23 cellular contexts compared by ENCODE assay signal in the genomic region with DNA sequence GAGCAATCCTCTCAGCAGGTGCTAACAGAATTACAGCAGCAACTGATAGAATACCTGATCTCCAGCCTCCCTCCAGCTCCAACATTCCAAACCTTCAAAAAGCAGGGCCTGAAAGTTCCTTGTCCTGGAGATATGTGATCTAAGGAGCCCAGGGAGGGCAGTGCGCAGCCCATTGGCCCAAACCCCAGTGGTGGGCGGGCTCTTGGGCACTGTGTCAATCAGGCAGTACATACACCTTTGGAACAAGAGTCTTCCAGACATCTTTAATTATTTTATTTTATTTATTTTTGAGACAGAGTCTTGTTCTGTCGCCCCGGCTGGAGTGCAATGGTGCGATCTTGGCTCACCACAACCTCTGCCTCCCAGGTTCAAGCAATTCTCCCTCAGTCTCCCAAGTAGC. TPM values are rescaled to one million over a fixed set of nuclear protein-coding genes. Genes with fewer than 3 reads are reported as not detected.
DNase-seq lines count a peak whose midpoint lies in the region; ATAC-seq, FAIRE-seq and TF ChIP-seq lines count a peak whose summit lies in the region.
"Had no signal": no experiment of that assay in that cellular context is flagged by ENCODE, and none has a peak within 500 bp of the region (broad histone marks: within the 10 kb centered on the region; RNA-seq: fewer than 3 reads in every experiment).

No MANE protein-coding gene starts in this region.

- H3K4me1 ChIP-seq in K562 (replicated peaks in 1 of 2; ENCODE audit: control insufficient read depth in 2 of 2, insufficient read depth in 2 of 2, low read length in 2 of 2) (peaks cover 0 to 10% of the 10 kb centered on the region in 2 experiments; a peak in 2 of 5 replicates), tibial artery (no peaks in the 10 kb centered on the region)
- H3K4me1 ChIP-seq: parathyroid adenoma, upper lobe of left lung had no signal

- no peak overlapping the region for H3K4me2 ChIP-seq in K562 (ENCODE audit: insufficient read depth, low read length)
- H3K4me2 ChIP-seq: hepatocyte, smooth muscle cell had no signal

- peaks cover 11 to 45% of the 10 kb centered on the region in 2 donors for H3K4me1 Mint-ChIP-seq in stimulated activated naive B cell treated with anti-CD40 and anti-IgM and Interleukin-4, amounts not matched to agents 10 μg/mL and 1 μg/mL and 100 μg/mL, for 72 hours
- H3K4me1 Mint-ChIP-seq: central memory CD8-positive, alpha-beta T cell had no signal

- peak overlapping the region; percentile 85 for H3K27ac Mint-ChIP-seq in stimulated activated naive B cell treated with anti-CD40 and anti-IgM and Interleukin-4, amounts not matched to agents 10 μg/mL and 1 μg/mL and 100 μg/mL, for 72 hours
- H3K27ac Mint-ChIP-seq: effector memory CD8-positive, alpha-beta T cell had no signal

- 43% methylated on average over 5 of the region's 5 CpGs for WGBS in K562 (ENCODE audit: insufficient coverage, low coverage, missing lambda C conversion rate)

- in situ Hi-C loops in K562 (cut with MboI): no loop called here

- POLR2A ChIA-PET in K562 (lab: Yijun Ruan, JAX): no interaction called here

- FAIRE-seq in K562 (lab: Jason Lieb, UNC): no peak

- H2AFZ ChIP-seq in K562 (ENCODE audit: low read depth, low read length): no peak overlapping the region
- H2AFZ ChIP-seq: hepatocyte, parathyroid adenoma had no signal

- H3K27me3 ChIP-seq in K562 (ENCODE audit: control insufficient read depth in 2 of 2, insufficient read depth in 2 of 2, low read length in 2 of 2): peaks cover 0 to 33% of the 10 kb centered on the region in 2 experiments; a peak in 4 of 5 replicates
- H3K27me3 ChIP-seq in tibial artery: no peaks in the 10 kb centered on the region
- H3K27me3 ChIP-seq: hepatocyte, upper lobe of left lung had no signal

- H3K9me3 Mint-ChIP-seq in stimulated activated naive B cell treated with anti-CD40 and anti-IgM and Interleukin-4, amounts not matched to agents 10 μg/mL and 1 μg/mL and 100 μg/mL, for 72 hours: no peaks in the 10 kb centered on the region
- H3K9me3 Mint-ChIP-seq: central memory CD8-positive, alpha-beta T cell; effector memory CD8-positive, alpha-beta T cell had no signal

- no peaks in the 10 kb centered on the region for H3K79me2 ChIP-seq in K562 (ENCODE audit: control insufficient read depth, insufficient read depth, low read length)
- H3K79me2 ChIP-seq: hepatocyte, parathyroid adenoma had no signal

- no peak overlapping the region for H3K4me3 ChIP-seq in K562
- H3K4me3 ChIP-seq in tibial artery: no peak overlapping the region
- H3K4me3 ChIP-seq: hepatocyte, smooth muscle cell, upper lobe of left lung had no signal

- CTCF ChIA-PET in K562 (lab: Yijun Ruan, JAX; ENCODE audit: low intra/inter-chr PET ratio): no interaction called here

- H3K27ac ChIP-seq in K562 (ENCODE audit: extremely low read depth, low read depth, low read length) (no peak overlapping the region), tibial artery (no peak overlapping the region)
- H3K27ac ChIP-seq: C4-2B, hepatocyte, parathyroid adenoma, upper lobe of left lung had no signal

- intact Hi-C loops in K562 (cut with micrococcal nuclease): no loop called here
- intact Hi-C loops in tibial artery (cut with DNase I; ENCODE audit: low total_unique reads): no loop called here

- no peak for TF ChIP-seq EP300 in K562 (IDR thresholded peaks at IDR 0.05; ENCODE audit: low read length)

- BruUV-seq in K562 (replicated peaks; lab: Mats Ljungman, UMichigan): no TSS peak

- peak in 3 of 4 experiments; percentile 57 to 62 (median 58) for DNase-seq in K562 (ENCODE audit: extremely low read depth in 1 of 4, low spot score in 3 of 4)
- DNase-seq in stimulated activated naive B cell treated with anti-CD40 and anti-IgM and Interleukin-4, amounts not matched to agents 10 μg/mL and 1 μg/mL and 100 μg/mL, for 72 hours: no peak
- DNase-seq in middle frontal gyrus (ENCODE audit: extremely low spot score, low spot score): no peak
- DNase-seq in HuH-7 (ENCODE audit: low spot score): no peak
- DNase-seq in tibial artery: no peak
- DNase-seq: activated gamma-delta T cell; amygdala; DMS53; effector memory CD8-positive, alpha-beta T cell; H7; NCI-H2081; NCI-H526 treated with DMSO at 0.1 percent for 48 hours had no signal

- TF ChIP-seq RAD21 in K562 (CRISPR knock-in tag; conservative IDR thresholded peaks at IDR 0.05 in 1 of 2, IDR thresholded peaks at IDR 0.05 in 1 of 2): no peak

- H3K9me3 ChIP-seq in K562 (replicated peaks; ENCODE audit: control insufficient read depth, insufficient read depth, low read depth, low read length) (no peaks in the 10 kb centered on the region), tibial artery (no peaks in the 10 kb centered on the region)
- H3K9me3 ChIP-seq: upper lobe of left lung had no signal

- H3K36me3 ChIP-seq in K562 (ENCODE audit: control insufficient read depth, insufficient read depth, low read length): no peaks in the 10 kb centered on the region
- no peaks in the 10 kb centered on the region for H3K36me3 ChIP-seq in tibial artery
- H3K36me3 ChIP-seq: upper lobe of left lung had no signal

- no peaks in the 10 kb centered on the region for H4K20me1 ChIP-seq in K562 (replicated peaks; ENCODE audit: control insufficient read depth, insufficient read depth, low read length)

- no peak overlapping the region for H3K9ac ChIP-seq in K562 (ENCODE audit: insufficient read depth in 1 of 2, low read depth in 2 of 2, low read length in 2 of 2)
- H3K9ac ChIP-seq: parathyroid adenoma had no signal

- ATAC-seq in GM21360 (IDR thresholded peaks at IDR 0.05; ENCODE audit: unreplicated experiment) (peak; percentile 15), HG03565 (IDR thresholded peaks at IDR 0.05; ENCODE audit: unreplicated experiment) (peak; percentile 6), K562 (peak; percentile 77), GM18520 (IDR thresholded peaks at IDR 0.05; ENCODE audit: unreplicated experiment) (no peak)
- ATAC-seq in stimulated activated naive B cell treated with anti-CD40 and anti-IgM and Interleukin-4, amounts not matched to agents 10 μg/mL and 1 μg/mL and 100 μg/mL, for 72 hours (replicated peaks): peak; percentile 48 to 55
- ATAC-seq: effector memory CD8-positive, alpha-beta T cell had no signal

- TF ChIP-seq CTCF in K562 (IDR thresholded peaks at IDR 0.05 in 2 of 3, conservative IDR thresholded peaks at IDR 0.05 in 1 of 3; ENCODE audit: insufficient read depth in 2 of 3, low read depth in 1 of 3, low read length in 3 of 3): no peak
- no peak for TF ChIP-seq CTCF in tibial artery (IDR thresholded peaks at IDR 0.05)

- H3K36me3 Mint-ChIP-seq in stimulated activated naive B cell treated with anti-CD40 and anti-IgM and Interleukin-4, amounts not matched to agents 10 μg/mL and 1 μg/mL and 100 μg/mL, for 72 hours: peaks cover 3 to 10% of the 10 kb centered on the region in 2 donors

- no peaks in the 10 kb centered on the region for H3K9me1 ChIP-seq in K562 (ENCODE audit: control insufficient read depth, insufficient read depth, low read length)

- no peak for TF ChIP-seq POLR2A in K562 (conservative IDR thresholded peaks at IDR 0.05)

- no peaks in the 10 kb centered on the region for H3K27me3 Mint-ChIP-seq in stimulated activated naive B cell treated with anti-CD40 and anti-IgM and Interleukin-4, amounts not matched to agents 10 μg/mL and 1 μg/mL and 100 μg/mL, for 72 hours
- H3K27me3 Mint-ChIP-seq: central memory CD8-positive, alpha-beta T cell; effector memory CD8-positive, alpha-beta T cell had no signal

- H3K4me3 Mint-ChIP-seq in stimulated activated naive B cell treated with anti-CD40 and anti-IgM and Interleukin-4, amounts not matched to agents 10 μg/mL and 1 μg/mL and 100 μg/mL, for 72 hours: peak overlapping the region in 1 of 2 donors; percentile 10
- H3K4me3 Mint-ChIP-seq: central memory CD8-positive, alpha-beta T cell; effector memory CD8-positive, alpha-beta T cell had no signal

RNA-seq across cellular contexts. Expression of a gene that starts 24.2 kb away (rescaled TPM):
- total RNA-seq in K562 (2011; cell fraction: chromatin; rRNA removed; ENCODE audit: low replicate concordance): not detected in 2 replicates
- not detected in 2 replicates for total RNA-seq in K562 (2011; cell fraction: nucleolus; rRNA removed)
- total RNA-seq in K562 (2011; cell fraction: nucleoplasm; rRNA removed): not detected in 2 replicates
- total RNA-seq in K562 (2014; rRNA removed) (not detected in 2 replicates), K562 (2014; rRNA removed; fragmentation: Illumina TruSeq; extraction: Trizol) (not detected in 2 replicates), K562 (2015; rRNA removed; fragmentation: Illumina TruSeq; extraction: Trizol) (not detected in 2 replicates), K562 (2021) (not detected in 2 replicates)
- polyA plus RNA-seq in K562 (2011; rRNA removed) (not detected in 2 replicates), K562 (2014; fragmentation: Illumina TruSeq; extraction: Trizol) (not detected in 2 replicates), K562 (2014; fragmentation: Nextera tagmentation; extraction: Ambion mirVana) (not detected), K562 (2014; rRNA removed) (not detected in 2 replicates)
- polyA plus RNA-seq in K562 (2011; cell fraction: cytosol; rRNA removed): not detected in 2 replicates
- polyA plus RNA-seq in K562 (2011; cell fraction: nucleus; rRNA removed): 0.04 TPM in 1 of 2 replicates, not detected in the other
- 0.01 TPM in 1 of 2 replicates, not detected in the other for polyA plus RNA-seq in K562 (2012)
- polyA minus RNA-seq in K562 (2011; rRNA and poly(A)+ RNA removed): not detected in 2 replicates
- 0.95 and 1.3 TPM in 2 replicates for polyA minus RNA-seq in K562 (2011; cell fraction: cytosol; rRNA and poly(A)+ RNA removed)
- 0.13 TPM in 1 of 2 replicates, not detected in the other for polyA minus RNA-seq in K562 (2011; cell fraction: nucleus; rRNA and poly(A)+ RNA removed)
- total RNA-seq: activated CD8-positive, alpha-beta memory T cell treated with anti-CD3 and anti-CD28 coated beads for 36 hours; H7; hepatocyte; smooth muscle cell; T-helper 1 cell treated with Interleukin-12 subunit alpha and Interleukin-12 subunit beta and Interleukin-4 antibody, amounts not matched to agents 30 ng/mL and 1 ng/mL, for 36 hours had no signal
- polyA plus RNA-seq: hepatocyte, smooth muscle cell had no signal

RNA-seq across cellular contexts. Expression of a gene that starts 42.7 kb away (rescaled TPM):
- total RNA-seq in K562 (2011; cell fraction: chromatin; rRNA removed; ENCODE audit: low replicate concordance): 163 and 256 TPM in 2 replicates
- total RNA-seq in K562 (2011; cell fraction: nucleolus; rRNA removed): 127 and 147 TPM in 2 replicates
- 170 and 203 TPM in 2 replicates for total RNA-seq in K562 (2011; cell fraction: nucleoplasm; rRNA removed)
- 25.8 and 26.8 TPM in 2 replicates for total RNA-seq in K562 (2014; rRNA removed)
- total RNA-seq in K562 (2014; rRNA removed; fragmentation: Illumina TruSeq; extraction: Trizol): 49.3 and 65.4 TPM in 2 replicates
- total RNA-seq in K562 (2015; rRNA removed; fragmentation: Illumina TruSeq; extraction: Trizol): 18.1 and 19.2 TPM in 2 replicates
- 54.4 and 60.7 TPM in 2 replicates for total RNA-seq in K562 (2021)
- 50.0 and 90.9 TPM in 2 replicates for polyA plus RNA-seq in K562 (2011; rRNA removed)
- polyA plus RNA-seq in K562 (2011; cell fraction: cytosol; rRNA removed): 36.4 and 59.0 TPM in 2 replicates
- 92.5 and 115 TPM in 2 replicates for polyA plus RNA-seq in K562 (2011; cell fraction: nucleus; rRNA removed)
- 28.0 and 112 TPM in 2 replicates for polyA plus RNA-seq in K562 (2012)
- polyA plus RNA-seq in K562 (2014; fragmentation: Illumina TruSeq; extraction: Trizol): 57.8 and 60.7 TPM in 2 replicates
- 10 to 100 TPM; 14.2 to 17.8 TPM for polyA plus RNA-seq in K562 (2014; fragmentation: Nextera tagmentation; extraction: Ambion mirVana)
- polyA plus RNA-seq in K562 (2014; rRNA removed): 32.0 and 37.4 TPM in 2 replicates
- 49.2 and 70.6 TPM in 2 replicates for polyA minus RNA-seq in K562 (2011; rRNA and poly(A)+ RNA removed)
- polyA minus RNA-seq in K562 (2011; cell fraction: cytosol; rRNA and poly(A)+ RNA removed): 36.1 and 42.5 TPM in 2 replicates
- polyA minus RNA-seq in K562 (2011; cell fraction: nucleus; rRNA and poly(A)+ RNA removed): 36.1 and 75.2 TPM in 2 replicates

Comparison
In these comparisons a context has a peak if more than half of its experiments do, and no peak if none do; other contexts are left out.
1. DNase-seq: peak in K562 (3 of 4); none in stimulated activated naive B cell treated with anti-CD40 and anti-IgM and Interleukin-4, amounts not matched to agents 10 μg/mL and 1 μg/mL and 100 μg/mL, for 72 hours (single experiment), middle frontal gyrus (single experiment), HuH-7 (single experiment) and tibial artery (0 of 2).